ENCODE assay signal across 30 cellular contexts in genomic region chr1:38105267-38105666, GRCh38. TPM values are rescaled to one million over a fixed set of nuclear protein-coding genes. Genes with fewer than 3 reads are reported as not detected.
"Had no signal": no experiment of that assay in that cellular context is flagged by ENCODE, and none has a peak within 500 bp of the region (broad histone marks: within the 10 kb centered on the region; RNA-seq: fewer than 3 reads in every experiment).

No MANE protein-coding gene starts in this region.

- H3K4me1 Mint-ChIP-seq: stimulated activated effector memory CD8-positive, alpha-beta T cell treated with anti-CD3 and anti-CD28 coated beads, Interleukin-12 subunit alpha, Interleukin-12 subunit beta, amount 100 ng/mL, for 72 hours; stimulated activated naive CD8-positive, alpha-beta T cell treated with anti-CD3 and anti-CD28 coated beads, Interleukin-15, amount 100 ng/mL, for 72 hours had no signal

- FAIRE-seq: urothelium cell line had no signal

- H3K27ac Mint-ChIP-seq: stimulated activated effector memory CD8-positive, alpha-beta T cell treated with anti-CD3 and anti-CD28 coated beads, Interleukin-12 subunit alpha, Interleukin-12 subunit beta, amount 100 ng/mL, for 72 hours; stimulated activated memory B cell treated with anti-CD40 and anti-IgM and Interleukin-4, amounts not matched to agents 10 μg/mL and 1 μg/mL and 100 μg/mL, for 72 hours; stimulated activated naive B cell treated with anti-CD40 and anti-IgM and Interleukin-4, amounts not matched to agents 10 μg/mL and 1 μg/mL and 100 μg/mL, for 72 hours; stimulated activated naive CD8-positive, alpha-beta T cell treated with anti-CD3 and anti-CD28 coated beads, Interleukin-15, Interleukin-2, amounts not matched to agents 100 ng/mL and 50 ng/mL, for 24 hours; type B pancreatic cell had no signal

- H3K36me3 ChIP-seq: stomach, thoracic aorta, thyroid gland, tibial artery, transverse colon, upper lobe of left lung, upper lobe of right lung, uterus, vagina had no signal

- H3K9me3 ChIP-seq: suprapubic skin, testis, thyroid gland, tibial artery, transverse colon, upper lobe of left lung, upper lobe of right lung, uterus, vagina had no signal

- H3K9me3 Mint-ChIP-seq: stimulated activated effector memory CD8-positive, alpha-beta T cell treated with anti-CD3 and anti-CD28 coated beads, Interleukin-12 subunit alpha, Interleukin-12 subunit beta, amount 100 ng/mL, for 72 hours; stimulated activated memory B cell treated with anti-CD40 and anti-IgM and Interleukin-4, amounts not matched to agents 10 μg/mL and 1 μg/mL and 100 μg/mL, for 72 hours; stimulated activated naive B cell treated with anti-CD40 and anti-IgM and Interleukin-4, amounts not matched to agents 10 μg/mL and 1 μg/mL and 100 μg/mL, for 72 hours; stimulated activated naive CD8-positive, alpha-beta T cell treated with anti-CD3 and anti-CD28 coated beads, Interleukin-15, amount 100 ng/mL, for 72 hours; stimulated activated naive CD8-positive, alpha-beta T cell treated with anti-CD3 and anti-CD28 coated beads, Interleukin-15, Interleukin-2, amounts not matched to agents 100 ng/mL and 50 ng/mL, for 24 hours had no signal

- ATAC-seq: stimulated activated effector memory CD8-positive, alpha-beta T cell treated with anti-CD3 and anti-CD28 coated beads, Interleukin-12 subunit alpha, Interleukin-12 subunit beta, amount 100 ng/mL, for 72 hours; stimulated activated memory B cell treated with anti-CD40 and anti-IgM and Interleukin-4, amounts not matched to agents 10 μg/mL and 1 μg/mL and 100 μg/mL, for 72 hours; stimulated activated naive B cell treated with anti-CD40 and anti-IgM and Interleukin-4, amounts not matched to agents 10 μg/mL and 1 μg/mL and 100 μg/mL, for 72 hours; stimulated activated naive CD8-positive, alpha-beta T cell treated with anti-CD3 and anti-CD28 coated beads, Interleukin-15, amount 100 ng/mL, for 72 hours; stimulated activated naive CD8-positive, alpha-beta T cell treated with anti-CD3 and anti-CD28 coated beads, Interleukin-15, Interleukin-2, amounts not matched to agents 100 U/mL and 50 U/mL, for 24 hours; upper lobe of right lung had no signal

- H3K4me3 ChIP-seq: stomach, suprapubic skin, testis, thoracic aorta, thyroid gland, tibial artery, tibial nerve, transverse colon, upper lobe of left lung, upper lobe of right lung, uterus, vagina had no signal

- H3K4me3 Mint-ChIP-seq: stimulated activated effector memory CD8-positive, alpha-beta T cell treated with anti-CD3 and anti-CD28 coated beads, Interleukin-12 subunit alpha, Interleukin-12 subunit beta, amount 100 ng/mL, for 72 hours; stimulated activated memory B cell treated with anti-CD40 and anti-IgM and Interleukin-4, amounts not matched to agents 10 μg/mL and 1 μg/mL and 100 μg/mL, for 72 hours; stimulated activated naive B cell treated with anti-CD40 and anti-IgM and Interleukin-4, amounts not matched to agents 10 μg/mL and 1 μg/mL and 100 μg/mL, for 72 hours; stimulated activated naive CD8-positive, alpha-beta T cell treated with anti-CD3 and anti-CD28 coated beads, Interleukin-15, amount 100 ng/mL, for 72 hours; stimulated activated naive CD8-positive, alpha-beta T cell treated with anti-CD3 and anti-CD28 coated beads, Interleukin-15, Interleukin-2, amounts not matched to agents 100 ng/mL and 50 ng/mL, for 24 hours; type B pancreatic cell had no signal

- H3K27me3 Mint-ChIP-seq: stimulated activated memory B cell treated with anti-CD40 and anti-IgM and Interleukin-4, amounts not matched to agents 10 μg/mL and 1 μg/mL and 100 μg/mL, for 72 hours had no signal

- H3K4me1 ChIP-seq: stomach, suprapubic skin, testis, thyroid gland, tibial artery, tibial nerve, transverse colon, upper lobe of left lung, upper lobe of right lung, uterus, vagina had no signal

- H3K27me3 ChIP-seq: stomach, suprapubic skin, testis, thyroid gland, tibial artery, tibial nerve, transverse colon, upper lobe of left lung, upper lobe of right lung, uterus, vagina had no signal

- DNase-seq: stimulated activated CD4-positive, alpha-beta T cell treated with anti-CD3 and anti-CD28 coated beads, Interleukin-2, amount 100 ng/mL, for 48 hours; stimulated activated CD4-positive, alpha-beta T cell treated with anti-CD3 and anti-CD28 coated beads, Interleukin-4, amount 100 ng/mL, for 1 hour; stimulated activated CD4-positive, alpha-beta T cell treated with anti-CD3 and anti-CD28 coated beads, Interleukin-4, amount 100 ng/mL, for 24 hours; stimulated activated CD4-positive, alpha-beta T cell treated with anti-CD3 and anti-CD28 coated beads, Interleukin-4, amount 100 ng/mL, for 4 hours; stimulated activated CD8-positive, alpha-beta memory T cell treated with anti-CD3 and anti-CD28 coated beads, Interleukin-4, amount 100 ng/mL, for 48 hours; stimulated activated naive B cell treated with anti-CD40 and anti-IgM and Interleukin-4, amounts not matched to agents 10 μg/mL and 1 μg/mL and 100 μg/mL, for 72 hours; stimulated activated naive CD4-positive, alpha-beta T cell; stimulated activated naive CD4-positive, alpha-beta T cell treated with Interleukin-2 at 50 U/mL for 16 hours; stimulated activated naive CD8-positive, alpha-beta T cell treated with anti-CD3 and anti-CD28 coated beads, Interleukin-15, amount 100 ng/mL, for 72 hours; stimulated activated naive CD8-positive, alpha-beta T cell treated with anti-CD3 and anti-CD28 coated beads, Interleukin-15, Interleukin-2, amounts not matched to agents 100 U/mL and 50 U/mL, for 24 hours; stomach; substantia nigra; testis; thyroid gland; tibial artery; transverse colon; trophoblast cell; upper lobe of left lung; upper lobe of right lung; uterus had no signal

- H3K27ac ChIP-seq: stomach, suprapubic skin, testis, thoracic aorta, thyroid gland, tibial artery, tibial nerve, transverse colon, upper lobe of left lung, upper lobe of right lung, uterus, vagina had no signal

- H3K36me3 Mint-ChIP-seq: stimulated activated effector memory CD8-positive, alpha-beta T cell treated with anti-CD3 and anti-CD28 coated beads, Interleukin-12 subunit alpha, Interleukin-12 subunit beta, amount 100 ng/mL, for 72 hours; stimulated activated memory B cell treated with anti-CD40 and anti-IgM and Interleukin-4, amounts not matched to agents 10 μg/mL and 1 μg/mL and 100 μg/mL, for 72 hours; stimulated activated naive B cell treated with anti-CD40 and anti-IgM and Interleukin-4, amounts not matched to agents 10 μg/mL and 1 μg/mL and 100 μg/mL, for 72 hours; type B pancreatic cell had no signal

RNA-seq across cellular contexts. Expression of gene POU3F1, which starts 58.7 kb away (rescaled TPM):
- total RNA-seq: stomach, subcutaneous adipose tissue, thoracic aorta, thyroid gland, transverse colon, upper lobe of right lung, uterus, vagina had no signal
